ENCODE assay signal across 1 cellular context in genomic region chr2:38603402-38604265, GRCh38.
TF ChIP-seq lines count a peak whose summit lies in the region.

No MANE protein-coding gene starts in this region.

TF ChIP-seq in K562, 482 proteins besides CTCF, POLR2A, EP300 and RAD21 (continued from another document and continues in another):
- peak; percentile 84 for TF ChIP-seq CREM (IDR thresholded peaks at IDR 0.05; ENCODE audit: low read depth)
- no peak for TF ChIP-seq THAP7 (CRISPR knock-in tag; IDR thresholded peaks at IDR 0.05)
- no peak for TF ChIP-seq CHD7 (IDR thresholded peaks at IDR 0.05; ENCODE audit: low read depth, low read length)
- TF ChIP-seq ZNF217 (CRISPR knock-in tag; IDR thresholded peaks at IDR 0.05): no peak
- TF ChIP-seq, protein P1, sequence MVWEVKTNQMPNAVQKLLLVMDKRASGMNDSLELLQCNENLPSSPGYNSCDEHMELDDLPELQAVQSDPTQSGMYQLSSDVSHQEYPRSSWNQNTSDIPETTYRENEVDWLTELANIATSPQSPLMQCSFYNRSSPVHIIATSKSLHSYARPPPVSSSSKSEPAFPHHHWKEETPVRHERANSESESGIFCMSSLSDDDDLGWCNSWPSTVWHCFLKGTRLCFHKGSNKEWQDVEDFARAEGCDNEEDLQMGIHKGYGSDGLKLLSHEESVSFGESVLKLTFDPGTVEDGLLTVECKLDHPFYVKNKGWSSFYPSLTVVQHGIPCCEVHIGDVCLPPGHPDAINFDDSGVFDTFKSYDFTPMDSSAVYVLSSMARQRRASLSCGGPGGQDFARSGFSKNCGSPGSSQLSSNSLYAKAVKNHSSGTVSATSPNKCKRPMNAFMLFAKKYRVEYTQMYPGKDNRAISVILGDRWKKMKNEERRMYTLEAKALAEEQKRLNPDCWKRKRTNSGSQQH (CRISPR knock-in tag; IDR thresholded peaks at IDR 0.05): no peak
- TF ChIP-seq RBM39 (optimal IDR thresholded peaks at IDR 0.05; ENCODE audit: low read depth, low read length): peak; percentile 34
- TF ChIP-seq USF1 (CRISPR knock-in tag; IDR thresholded peaks at IDR 0.05): no peak
- no peak for TF ChIP-seq ZNF239 (CRISPR knock-in tag; IDR thresholded peaks at IDR 0.05)
- TF ChIP-seq, protein P2, sequence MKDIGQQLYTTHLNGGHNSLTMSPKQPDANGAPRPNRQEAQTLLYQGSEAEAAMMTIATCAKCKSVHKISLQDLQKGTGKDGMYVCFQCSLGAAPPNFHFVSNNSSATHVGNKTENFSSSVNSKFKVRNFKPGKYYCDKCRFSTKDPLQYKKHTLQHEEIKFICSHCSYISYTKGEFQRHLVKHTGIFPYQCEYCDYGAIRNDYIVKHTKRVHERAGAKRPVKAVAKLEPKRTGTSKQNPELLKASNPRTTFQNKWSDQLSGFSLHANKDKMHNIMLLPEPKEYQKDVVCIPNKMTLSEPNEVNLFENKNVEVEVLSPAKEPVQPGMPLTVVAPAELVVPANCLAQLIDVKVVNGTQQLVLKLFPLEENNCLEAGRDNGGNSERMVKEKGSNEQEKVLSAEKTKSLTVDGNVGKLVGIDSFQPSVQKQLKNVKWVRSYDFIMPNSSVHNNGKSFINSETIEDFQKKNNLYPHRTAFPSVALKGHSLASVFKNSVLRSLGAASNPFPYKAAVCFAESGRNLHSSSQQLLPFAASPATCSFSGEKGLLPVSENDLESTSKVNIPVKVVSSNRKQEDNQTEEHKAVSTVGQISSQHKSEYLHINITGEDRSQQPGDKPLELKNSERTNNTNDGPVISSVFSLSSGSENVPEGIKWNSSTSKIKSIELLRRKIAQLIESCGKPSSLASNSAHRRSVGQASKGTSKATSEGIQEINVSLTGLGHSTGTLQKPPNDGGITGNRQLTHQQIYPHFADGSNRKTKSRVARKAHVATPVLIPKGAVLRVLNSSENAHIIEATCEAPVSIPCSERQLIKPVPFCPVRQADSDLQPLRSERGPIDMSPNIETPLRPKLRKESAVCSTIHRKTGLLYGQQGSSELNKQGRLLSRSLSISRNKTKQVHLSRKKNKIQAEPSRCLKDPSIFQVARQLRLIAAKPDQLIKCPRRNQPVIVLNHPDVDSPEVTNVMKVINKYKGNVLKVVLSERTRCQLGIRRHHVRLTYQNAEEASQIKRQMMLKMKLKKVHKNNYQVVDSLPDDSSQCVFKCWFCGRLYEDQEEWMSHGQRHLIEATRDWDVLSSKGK (CRISPR knock-in tag; IDR thresholded peaks at IDR 0.05): no peak
- no peak for TF ChIP-seq SREBF1 (IDR thresholded peaks at IDR 0.05; ENCODE audit: borderline replicate concordance, low read depth, low read length)
- no peak for TF ChIP-seq SRF (CRISPR knock-in tag; IDR thresholded peaks at IDR 0.05)
- no peak for TF ChIP-seq TCF7L2 (IDR thresholded peaks at IDR 0.05; ENCODE audit: low read depth, low read length)
- TF ChIP-seq ELF4 (CRISPR knock-in tag; IDR thresholded peaks at IDR 0.05): no peak
- TF ChIP-seq, protein P3, sequence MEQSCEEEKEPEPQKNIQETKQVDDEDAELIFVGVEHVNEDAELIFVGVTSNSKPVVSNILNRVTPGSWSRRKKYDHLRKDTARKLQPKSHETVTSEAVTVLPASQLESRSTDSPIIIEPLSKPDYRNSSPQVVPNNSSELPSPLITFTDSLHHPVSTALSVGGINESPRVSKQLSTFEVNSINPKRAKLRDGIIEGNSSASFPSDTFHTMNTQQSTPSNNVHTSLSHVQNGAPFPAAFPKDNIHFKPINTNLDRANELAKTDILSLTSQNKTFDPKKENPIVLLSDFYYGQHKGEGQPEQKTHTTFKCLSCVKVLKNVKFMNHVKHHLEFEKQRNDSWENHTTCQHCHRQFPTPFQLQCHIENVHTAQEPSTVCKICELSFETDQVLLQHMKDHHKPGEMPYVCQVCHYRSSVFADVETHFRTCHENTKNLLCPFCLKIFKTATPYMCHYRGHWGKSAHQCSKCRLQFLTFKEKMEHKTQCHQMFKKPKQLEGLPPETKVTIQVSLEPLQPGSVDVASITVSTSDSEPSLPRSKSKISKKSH (CRISPR knock-in tag; IDR thresholded peaks at IDR 0.05): no peak
- TF ChIP-seq FOXA1 (IDR thresholded peaks at IDR 0.05; ENCODE audit: borderline replicate concordance): no peak
- TF ChIP-seq ZNF449 (CRISPR knock-in tag; IDR thresholded peaks at IDR 0.05): no peak
- no peak for TF ChIP-seq ZNF134 (CRISPR knock-in tag; conservative IDR thresholded peaks at IDR 0.05)
- peak; percentile 25 for TF ChIP-seq NEUROD1 (IDR thresholded peaks at IDR 0.05; ENCODE audit: borderline replicate concordance, low read depth, low read length, partially characterized antibody)
- no peak for TF ChIP-seq MIER1 (IDR thresholded peaks at IDR 0.05; ENCODE audit: low read depth)
- TF ChIP-seq, protein P4, sequence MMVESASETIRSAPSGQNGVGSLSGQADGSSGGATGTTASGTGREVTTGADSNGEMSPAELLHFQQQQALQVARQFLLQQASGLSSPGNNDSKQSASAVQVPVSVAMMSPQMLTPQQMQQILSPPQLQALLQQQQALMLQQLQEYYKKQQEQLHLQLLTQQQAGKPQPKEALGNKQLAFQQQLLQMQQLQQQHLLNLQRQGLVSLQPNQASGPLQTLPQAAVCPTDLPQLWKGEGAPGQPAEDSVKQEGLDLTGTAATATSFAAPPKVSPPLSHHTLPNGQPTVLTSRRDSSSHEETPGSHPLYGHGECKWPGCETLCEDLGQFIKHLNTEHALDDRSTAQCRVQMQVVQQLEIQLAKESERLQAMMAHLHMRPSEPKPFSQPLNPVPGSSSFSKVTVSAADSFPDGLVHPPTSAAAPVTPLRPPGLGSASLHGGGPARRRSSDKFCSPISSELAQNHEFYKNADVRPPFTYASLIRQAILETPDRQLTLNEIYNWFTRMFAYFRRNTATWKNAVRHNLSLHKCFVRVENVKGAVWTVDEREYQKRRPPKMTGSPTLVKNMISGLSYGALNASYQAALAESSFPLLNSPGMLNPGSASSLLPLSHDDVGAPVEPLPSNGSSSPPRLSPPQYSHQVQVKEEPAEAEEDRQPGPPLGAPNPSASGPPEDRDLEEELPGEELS (CRISPR knock-in tag; IDR thresholded peaks at IDR 0.05; ENCODE audit: borderline replicate concordance): no peak
- peak; percentile 67 for TF ChIP-seq SMC3 (conservative IDR thresholded peaks at IDR 0.05; ENCODE audit: insufficient read depth, low read depth, low read length)
- no peak for TF ChIP-seq KAT2B (IDR thresholded peaks at IDR 0.05; ENCODE audit: low read depth, low read length)
- TF ChIP-seq CTBP1 (IDR thresholded peaks at IDR 0.05; ENCODE audit: borderline replicate concordance): no peak
- 0 out of 4 replicates have a peak, but pooled peaks of 1 of the 2 experiments have one; percentile 6 for TF ChIP-seq ZMIZ1 (IDR thresholded peaks at IDR 0.05; ENCODE audit: low read depth in 2 of 2, low read length in 2 of 2)
- TF ChIP-seq RBBP5 (IDR thresholded peaks at IDR 0.05; ENCODE audit: borderline replicate concordance, insufficient read depth, low read length, poor library complexity, severe bottlenecking): no peak
- no peak for TF ChIP-seq SUPT5H (IDR thresholded peaks at IDR 0.05)
